ENCODE assay signal across 9 cellular contexts in the genomic region with DNA sequence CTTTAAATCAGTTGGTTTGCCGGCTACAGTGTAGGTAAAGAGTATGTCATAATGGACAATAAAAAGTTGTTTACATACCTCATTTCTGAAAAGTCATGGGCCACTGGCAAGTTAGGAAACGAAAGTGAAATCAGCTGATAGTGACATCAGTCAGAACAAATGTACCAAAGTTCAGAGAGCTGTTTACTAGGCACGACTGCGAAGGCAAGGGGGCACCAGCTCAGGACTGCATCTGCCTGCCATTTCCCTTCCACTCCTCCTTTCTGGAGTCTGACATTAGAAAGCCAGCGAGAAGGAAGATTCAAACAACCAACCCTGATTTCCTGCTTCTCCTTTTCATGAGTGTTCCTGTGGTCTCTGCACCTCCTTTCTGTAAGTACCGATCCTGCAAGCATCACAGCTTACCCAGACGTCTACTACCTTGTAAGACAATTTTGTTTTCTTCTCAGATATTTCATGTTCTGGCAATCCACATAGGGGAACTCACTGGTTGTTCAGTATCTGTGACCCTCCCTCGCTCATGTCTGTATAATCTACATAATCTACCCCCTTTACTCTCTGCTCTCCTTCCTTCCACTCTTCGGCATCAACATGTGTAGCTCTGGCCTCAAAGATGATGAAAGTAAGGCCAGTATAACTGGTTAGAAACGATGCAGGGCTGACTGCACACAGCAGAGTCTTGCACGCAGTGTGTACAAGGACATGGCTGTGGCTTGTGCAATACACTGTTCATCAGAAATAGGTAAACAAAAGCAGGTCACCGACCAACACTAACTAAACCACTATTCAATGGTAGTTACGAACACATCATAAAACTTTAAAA. TPM values are rescaled to one million over a fixed set of nuclear protein-coding genes. Genes with fewer than 3 reads are reported as not detected.
DNase-seq lines count a peak whose midpoint lies in the region; ATAC-seq, FAIRE-seq and TF ChIP-seq lines count a peak whose summit lies in the region.
"Had no signal": no experiment of that assay in that cellular context is flagged by ENCODE, and none has a peak within 500 bp of the region (broad histone marks: within the 10 kb centered on the region; RNA-seq: fewer than 3 reads in every experiment).

Gene TMEM140 (plus strand): TSS at position 174 of the 823 bp plus-strand sequence. CDS start 16,370 bp downstream, outside the sequence.

- no peaks in the 10 kb centered on the region for H3K27me3 Mint-ChIP-seq in activated CD8-positive, alpha-beta memory T cell treated with anti-CD3 and anti-CD28 coated beads, Interleukin-2, amount 10 ng/mL, durations not matched to agents 7 days and 5 days

- peaks cover 0 to 29% (median 14%) of the 10 kb centered on the region in 3 donors for H3K4me1 ChIP-seq in pancreas

- H3K4me3 Mint-ChIP-seq in activated CD8-positive, alpha-beta memory T cell treated with anti-CD3 and anti-CD28 coated beads, Interleukin-2, amount 10 ng/mL, durations not matched to agents 7 days and 5 days, result peak within 1 kb of the TSS; percentile 95

- H3K4me1 Mint-ChIP-seq in activated CD8-positive, alpha-beta memory T cell treated with anti-CD3 and anti-CD28 coated beads, Interleukin-2, amount 10 ng/mL, durations not matched to agents 7 days and 5 days, result peaks cover 50% of the 10 kb centered on the region

- H3K9me3 Mint-ChIP-seq in activated CD8-positive, alpha-beta memory T cell treated with anti-CD3 and anti-CD28 coated beads, Interleukin-2, amount 10 ng/mL, durations not matched to agents 7 days and 5 days (ENCODE audit: low read depth), result no peaks in the 10 kb centered on the region

- POLR2A ChIA-PET in GM10248 (lab: Yijun Ruan, JAX), result interaction anchor here (0.8 to 2.2 kb wide), 3 partner anchors 10 to 153 kb away, joined by 3 to 7 read pairs (median 4); no protein-coding TSS in a partner anchor

- peak; percentile 23 for FAIRE-seq in pancreas (lab: Jason Lieb, UNC)

- DNase-seq in GM10248 (ENCODE audit: extremely low spot score), result peak; percentile 54
- DNase-seq in LHCN-M2 (ENCODE audit: low read depth), result peak; percentile 64
- DNase-seq in activated CD8-positive, alpha-beta memory T cell treated with anti-CD3 and anti-CD28 coated beads, Interleukin-2, amount 10 ng/mL, durations not matched to agents 7 days and 5 days, result peak; percentile 80
- peak; percentile 71 for DNase-seq in fibroblast of gingiva (ENCODE audit: low read depth)
- peak in 4 of 6 donors; percentile 39 to 66 (median 57) for DNase-seq in pancreas
- no peak for DNase-seq in NCI-H226
- no peak for DNase-seq in HuH-7.5 (ENCODE audit: low spot score)

- CTCF ChIA-PET in GM10248 (lab: Yijun Ruan, JAX), result interaction anchor here (0.9 to 6.1 kb wide), 8 partner anchors 11 to 161 kb away, joined by 3 to 38 read pairs (median 8); partner anchors contain the start of genes AGBL3 and CYREN
- CTCF ChIA-PET in activated CD8-positive, alpha-beta memory T cell treated with anti-CD3 and anti-CD28 coated beads, Interleukin-2, amount 10 ng/mL, durations not matched to agents 7 days and 5 days (lab: Charles Lee), result interaction anchor here (0.7 to 3.7 kb wide), 9 partner anchors 10 to 162 kb away, joined by 3 to 39 read pairs (median 4); partner anchors contain the start of genes AGBL3, CYREN and WDR91

- H3K4me3 ChIP-seq in pancreas, result peak within 1 kb of the TSS; percentile 16 to 46 (median 33)
- H3K4me3 ChIP-seq: cardiac muscle cell had no signal

- H3K27ac ChIP-seq in pancreas, result peak within 1 kb of the TSS; percentile 73 to 96 (median 84)
- H3K27ac ChIP-seq: cardiac muscle cell had no signal

- H3K36me3 ChIP-seq in pancreas, result no peaks in the 10 kb centered on the region
- H3K36me3 ChIP-seq: cardiac muscle cell had no signal

- ATAC-seq in GM21717 (IDR thresholded peaks at IDR 0.05; ENCODE audit: unreplicated experiment) (peak; percentile 81), pancreas (peak; percentile 81 to 91 (median 89))
- ATAC-seq in activated CD8-positive, alpha-beta memory T cell treated with anti-CD3 and anti-CD28 coated beads, Interleukin-2, amount 10 ng/mL, durations not matched to agents 7 days and 5 days, result peak; percentile 88

- 5% methylated on average over 13 of the region's 13 CpGs for WGBS in pancreas, 2 donors

- intact Hi-C loops in pancreas (cut with DNase I), result no loop called here

- H3K36me3 Mint-ChIP-seq in activated CD8-positive, alpha-beta memory T cell treated with anti-CD3 and anti-CD28 coated beads, Interleukin-2, amount 10 ng/mL, durations not matched to agents 7 days and 5 days, result peaks cover 37% of the 10 kb centered on the region

- TF ChIP-seq CTCF in GM10248 (IDR thresholded peaks at IDR 0.05; ENCODE audit: control extremely low read depth, extremely low read depth, low read depth, missing control alignments) (no peak), pancreas (IDR thresholded peaks at IDR 0.05) (no peak)

- H3K9me3 ChIP-seq in pancreas, result no peaks in the 10 kb centered on the region

- H3K27ac Mint-ChIP-seq in activated CD8-positive, alpha-beta memory T cell treated with anti-CD3 and anti-CD28 coated beads, Interleukin-2, amount 10 ng/mL, durations not matched to agents 7 days and 5 days, result peak within 1 kb of the TSS; percentile 96

- H3K27me3 ChIP-seq in pancreas, result no peaks in the 10 kb centered on the region
- H3K27me3 ChIP-seq: cardiac muscle cell had no signal

RNA-seq across cellular contexts. Expression of gene TMEM140, which starts in this region (rescaled TPM):
- total RNA-seq in LHCN-M2 (2014; rRNA removed) (3.4 and 5.0 TPM in 2 replicates), pancreas (10 to 100 TPM in 1 of 6 donors, 1 to 10 TPM in 5; 2.7 to 14.3 (median 4.3) TPM)
- polyA plus RNA-seq in LHCN-M2 (2012), result 9.1 TPM
- total RNA-seq in activated CD8-positive, alpha-beta memory T cell treated with anti-CD3 and anti-CD28 coated beads, Interleukin-2, amount 10 ng/mL, durations not matched to agents 7 days and 5 days, result 10 to 100 TPM; 19.9 to 27.5 TPM
- polyA plus RNA-seq in pancreas, result 1 to 10 TPM; 5.0 to 6.5 TPM
- total RNA-seq: cardiac muscle cell had no signal

Comparison
In these comparisons a context has a peak if more than half of its experiments do, and no peak if none do; other contexts are left out.
1. DNase-seq: peak in GM10248 (single experiment), LHCN-M2 (single experiment), activated CD8-positive, alpha-beta memory T cell treated with anti-CD3 and anti-CD28 coated beads, Interleukin-2, amount 10 ng/mL, durations not matched to agents 7 days and 5 days (single experiment), fibroblast of gingiva (single experiment) and pancreas (4 of 6); none in NCI-H226 (single experiment) and HuH-7.5 (single experiment).
2. Peak in every context shown above with its lines, with median percentiles within 50 percentile points of each other: ATAC-seq.